10 cellular contexts compared by ENCODE assay signal in genomic region chr22:31295413-31295812, GRCh38. TPM values are rescaled to one million over a fixed set of nuclear protein-coding genes. Genes with fewer than 3 reads are reported as not detected.
A peak's percentile ranks its signal among the peaks of the same experiment; 100 is the strongest.
DNase-seq lines count a peak whose midpoint lies in the region; ATAC-seq and TF ChIP-seq lines count a peak whose summit lies in the region.
"Had no signal": no experiment of that assay in that cellular context is flagged by ENCODE, and none has a peak within 500 bp of the region (broad histone marks: within the 10 kb centered on the region; RNA-seq: fewer than 3 reads in every experiment).

No MANE protein-coding gene starts in this region.

- H3K4me1 Mint-ChIP-seq in activated T-cell treated with anti-CD3 and anti-CD28 coated beads, Interleukin-2, amount 50 U/mL, for 4 hours (ENCODE audit: low read depth), result peaks cover 51% of the 10 kb centered on the region
- peaks cover 43% of the 10 kb centered on the region for H3K4me1 Mint-ChIP-seq in T-helper 17 cell

- H3K4me1 ChIP-seq in foreskin keratinocyte (peaks cover 25% of the 10 kb centered on the region), thoracic aorta (ENCODE audit: control insufficient read depth in 1 of 2, low read depth in 2 of 2) (peaks cover 34 to 41% of the 10 kb centered on the region in 2 donors)

- H3K4me3 ChIP-seq in thoracic aorta, result no peak overlapping the region
- H3K4me3 ChIP-seq in foreskin fibroblast (ENCODE audit: low read depth in 1 of 2, low read length in 2 of 2), result no peak overlapping the region

- ATAC-seq in activated T-cell treated with anti-CD3 and anti-CD28 coated beads, Interleukin-2, amount 50 U/mL, for 4 hours, result no peak
- ATAC-seq in T-helper 17 cell (no peak), foreskin keratinocyte (no peak), thoracic aorta (ENCODE audit: insufficient number of reproducible peaks, low FRiP score, low read depth) (no peak), HG03521 (IDR thresholded peaks at IDR 0.05; ENCODE audit: unreplicated experiment) (no peak)

- H3K27ac ChIP-seq in foreskin keratinocyte (peak overlapping the region; percentile 93), thoracic aorta (peak overlapping the region; percentile 12 to 72)

- H3K9me3 Mint-ChIP-seq in activated T-cell treated with anti-CD3 and anti-CD28 coated beads, Interleukin-2, amount 50 U/mL, for 4 hours, result no peaks in the 10 kb centered on the region

- H3K9me3 ChIP-seq in T-helper 17 cell (ENCODE audit: control insufficient read depth, low read length, poor library complexity, severe bottlenecking), result no peaks in the 10 kb centered on the region
- no peaks in the 10 kb centered on the region for H3K9me3 ChIP-seq in thoracic aorta

- H3K27ac Mint-ChIP-seq in T-helper 17 cell, result peak overlapping the region; percentile 47

- TF ChIP-seq CTCF in foreskin keratinocyte (conservative IDR thresholded peaks at IDR 0.05) (no peak), thoracic aorta (IDR thresholded peaks at IDR 0.05) (no peak), foreskin fibroblast (IDR thresholded peaks at IDR 0.05; ENCODE audit: low read depth, low read length) (no peak)

- H3K36me3 ChIP-seq in thoracic aorta, result no peaks in the 10 kb centered on the region

- no peaks in the 10 kb centered on the region for H3K27me3 Mint-ChIP-seq in activated T-cell treated with anti-CD3 and anti-CD28 coated beads, Interleukin-2, amount 50 U/mL, for 4 hours (ENCODE audit: low read depth)
- no peaks in the 10 kb centered on the region for H3K27me3 Mint-ChIP-seq in T-helper 17 cell

- H3K27me3 ChIP-seq in foreskin keratinocyte, result no peaks in the 10 kb centered on the region
- H3K27me3 ChIP-seq in thoracic aorta (replicated peaks; ENCODE audit: insufficient read depth), result no peaks in the 10 kb centered on the region

- peaks cover 1% of the 10 kb centered on the region for H3K36me3 Mint-ChIP-seq in activated T-cell treated with anti-CD3 and anti-CD28 coated beads, Interleukin-2, amount 50 U/mL, for 4 hours (ENCODE audit: insufficient read depth)
- peaks cover 7% of the 10 kb centered on the region for H3K36me3 Mint-ChIP-seq in T-helper 17 cell (ENCODE audit: low read depth)

- H3K4me3 Mint-ChIP-seq in activated T-cell treated with anti-CD3 and anti-CD28 coated beads, Interleukin-2, amount 50 U/mL, for 4 hours, result peak overlapping the region; percentile 70
- peak overlapping the region; percentile 67 for H3K4me3 Mint-ChIP-seq in T-helper 17 cell

- no peak for DNase-seq in activated T-cell treated with anti-CD3 and anti-CD28 coated beads, Interleukin-2, amount 50 U/mL, for 4 hours
- DNase-seq in activated T-cell treated with anti-CD3 and anti-CD28 coated beads for 4 hours (no peak), T-helper 17 cell (no peak), foreskin keratinocyte (no peak), thoracic aorta (ENCODE audit: low spot score) (no peak), foreskin fibroblast (no peak)
- no peak for DNase-seq in NK-92 treated with Interleukin-12 subunit alpha and Interleukin-12 subunit beta, amount 100 ng/mL, for 24 hours (lab: John Stamatoyannopoulos, UW)
- DNase-seq: cortex of kidney, NCI-H187 treated with DMSO at 0.1 percent for 48 hours had no signal

RNA-seq across cellular contexts. Expression of gene PIK3IP1, which starts 3.1 kb away (rescaled TPM):
- total RNA-seq in activated T-cell treated with anti-CD3 and anti-CD28 coated beads, Interleukin-2, amount 50 U/mL, for 4 hours, result 1 to 10 TPM; 7.3 to 8.6 (median 7.9) TPM
- total RNA-seq in T-helper 17 cell (100 to 1,000 TPM; 388 to 426 TPM), foreskin keratinocyte (6.1 and 11.9 TPM in 2 replicates), thoracic aorta (10 to 100 TPM; 56.3 to 57.9 TPM)
- polyA plus RNA-seq in foreskin keratinocyte, result 4.6 and 8.6 TPM in 2 replicates

RNA-seq across cellular contexts. Expression of gene PATZ1, which starts 50.7 kb away (rescaled TPM):
- total RNA-seq in activated T-cell treated with anti-CD3 and anti-CD28 coated beads, Interleukin-2, amount 50 U/mL, for 4 hours, result 10 to 100 TPM; 33.7 to 42.7 (median 41.4) TPM
- total RNA-seq in T-helper 17 cell (10 to 100 TPM; 35.0 to 38.9 TPM), foreskin keratinocyte (11.8 and 12.2 TPM in 2 replicates), thoracic aorta (10 to 100 TPM; 14.6 to 15.2 TPM)
- 9.2 and 10.0 TPM in 2 replicates for polyA plus RNA-seq in foreskin keratinocyte

Comparison
In these comparisons a context has a peak if more than half of its experiments do, and no peak if none do; other contexts are left out.
1. RNA of gene PIK3IP1, which starts 3.1 kb away (total RNA-seq): 388 to 426 TPM in T-helper 17 cell; 56.3 to 57.9 TPM in thoracic aorta, 7.3 to 8.6 TPM in activated T-cell treated with anti-CD3 and anti-CD28 coated beads, Interleukin-2, amount 50 U/mL, for 4 hours and 6.1 to 11.9 TPM in foreskin keratinocyte; every median in the first group is over 4 times any median in the second.